ENCODE assay signal across 11 cellular contexts in the genomic region with DNA sequence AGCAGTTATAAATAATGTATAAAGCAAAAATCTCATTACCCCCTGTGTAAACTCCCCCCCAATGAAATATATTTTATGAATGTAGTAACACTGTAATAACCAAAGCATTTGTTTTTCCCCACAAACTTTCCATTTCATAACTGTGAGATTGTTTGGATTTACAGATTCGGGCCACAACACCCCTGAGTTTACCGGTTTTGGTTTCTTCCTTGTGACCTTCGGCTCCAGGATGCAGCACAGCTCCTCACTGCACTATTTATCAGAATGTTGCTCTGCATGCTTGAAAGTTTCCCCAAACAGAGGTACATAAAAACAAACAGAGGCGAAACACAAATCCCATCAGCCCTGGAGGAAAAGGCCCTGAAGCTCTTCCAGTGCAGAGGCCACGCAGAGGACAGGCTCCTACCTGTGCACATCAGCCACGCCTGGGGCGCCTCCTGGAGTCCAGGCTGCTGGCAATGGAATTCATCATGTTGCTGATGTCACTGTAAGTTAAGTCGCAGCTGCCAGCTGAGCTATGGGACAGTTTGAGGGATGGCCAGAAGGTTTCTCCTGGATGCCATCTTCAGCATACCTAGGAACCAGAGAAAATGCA.
A peak's percentile ranks its signal among the peaks of the same experiment; 100 is the strongest.
DNase-seq lines count a peak whose midpoint lies in the region; ATAC-seq lines count a peak whose summit lies in the region.
"Had no signal": no experiment of that assay in that cellular context is flagged by ENCODE, and none has a peak within 500 bp of the region (broad histone marks: within the 10 kb centered on the region; RNA-seq: fewer than 3 reads in every experiment).

No MANE protein-coding gene starts in this region.

- H3K4me1 Mint-ChIP-seq in activated naive CD4-positive, alpha-beta T cell treated with anti-CD3 and anti-CD28 coated beads, Interleukin-2, amount 10 ng/mL, durations not matched to agents 7 days and 5 days: no peaks in the 10 kb centered on the region

- H3K36me3 Mint-ChIP-seq in activated naive CD4-positive, alpha-beta T cell treated with anti-CD3 and anti-CD28 coated beads, Interleukin-2, amount 10 ng/mL, durations not matched to agents 7 days and 5 days: no peaks in the 10 kb centered on the region

- peak; percentile 15 for DNase-seq in activated T-cell treated with anti-CD3 and anti-CD28 coated beads for 1 hour (ENCODE audit: low read depth)
- DNase-seq in activated T-cell treated with anti-CD3 and anti-CD28 coated beads for 4 hours: no peak
- peak; percentile 42 for DNase-seq in NCI-H774 (lab: John Stamatoyannopoulos, UW)
- peak; percentile 30 for DNase-seq in activated naive CD4-positive, alpha-beta T cell treated with anti-CD3 and anti-CD28 coated beads, Interleukin-2, amount 10 ng/mL, durations not matched to agents 7 days and 5 days
- peak; percentile 5 for DNase-seq in stimulated activated CD8-positive, alpha-beta memory T cell treated with anti-CD3 and anti-CD28 coated beads, Interleukin-12 subunit alpha, Interleukin-12 subunit beta, amount 100 ng/mL, for 1 hour (ENCODE audit: low read depth)
- DNase-seq in GOT3 (lab: John Stamatoyannopoulos, UW): no peak
- DNase-seq in NCI-H748 (lab: John Stamatoyannopoulos, UW; ENCODE audit: unreplicated experiment): no peak
- DNase-seq: dorsolateral prefrontal cortex, kidney, retina had no signal

- no peak overlapping the region for H3K4me3 Mint-ChIP-seq in activated naive CD4-positive, alpha-beta T cell treated with anti-CD3 and anti-CD28 coated beads, Interleukin-2, amount 10 ng/mL, durations not matched to agents 7 days and 5 days

- H3K27ac Mint-ChIP-seq in activated naive CD4-positive, alpha-beta T cell treated with anti-CD3 and anti-CD28 coated beads, Interleukin-2, amount 10 ng/mL, durations not matched to agents 7 days and 5 days: peak overlapping the region; percentile 7

- H3K27me3 Mint-ChIP-seq in activated naive CD4-positive, alpha-beta T cell treated with anti-CD3 and anti-CD28 coated beads, Interleukin-2, amount 10 ng/mL, durations not matched to agents 7 days and 5 days: no peaks in the 10 kb centered on the region

- ATAC-seq in GM18870 (IDR thresholded peaks at IDR 0.05; ENCODE audit: unreplicated experiment): no peak

- no peaks in the 10 kb centered on the region for H3K9me3 Mint-ChIP-seq in activated naive CD4-positive, alpha-beta T cell treated with anti-CD3 and anti-CD28 coated beads, Interleukin-2, amount 10 ng/mL, durations not matched to agents 7 days and 5 days

- CTCF ChIA-PET in activated naive CD4-positive, alpha-beta T cell treated with anti-CD3 and anti-CD28 coated beads, Interleukin-2, amount 10 ng/mL, durations not matched to agents 7 days and 5 days (lab: Charles Lee): interaction anchor here (0.9 to 1.2 kb wide), 2 partner anchors 125 to 321 kb away, joined by 3 to 4 read pairs; no protein-coding TSS in a partner anchor

Comparison
In these comparisons a context has a peak if more than half of its experiments do, and no peak if none do; other contexts are left out.
1. DNase-seq: peak in activated T-cell treated with anti-CD3 and anti-CD28 coated beads for 1 hour (single experiment), NCI-H774 (single experiment), activated naive CD4-positive, alpha-beta T cell treated with anti-CD3 and anti-CD28 coated beads, Interleukin-2, amount 10 ng/mL, durations not matched to agents 7 days and 5 days (single experiment) and stimulated activated CD8-positive, alpha-beta memory T cell treated with anti-CD3 and anti-CD28 coated beads, Interleukin-12 subunit alpha, Interleukin-12 subunit beta, amount 100 ng/mL, for 1 hour (single experiment); none in activated T-cell treated with anti-CD3 and anti-CD28 coated beads for 4 hours (single experiment), GOT3 (single experiment) and NCI-H748 (single experiment).